Comparison of ENCODE assay signal across 1 cellular context in the genomic region with DNA sequence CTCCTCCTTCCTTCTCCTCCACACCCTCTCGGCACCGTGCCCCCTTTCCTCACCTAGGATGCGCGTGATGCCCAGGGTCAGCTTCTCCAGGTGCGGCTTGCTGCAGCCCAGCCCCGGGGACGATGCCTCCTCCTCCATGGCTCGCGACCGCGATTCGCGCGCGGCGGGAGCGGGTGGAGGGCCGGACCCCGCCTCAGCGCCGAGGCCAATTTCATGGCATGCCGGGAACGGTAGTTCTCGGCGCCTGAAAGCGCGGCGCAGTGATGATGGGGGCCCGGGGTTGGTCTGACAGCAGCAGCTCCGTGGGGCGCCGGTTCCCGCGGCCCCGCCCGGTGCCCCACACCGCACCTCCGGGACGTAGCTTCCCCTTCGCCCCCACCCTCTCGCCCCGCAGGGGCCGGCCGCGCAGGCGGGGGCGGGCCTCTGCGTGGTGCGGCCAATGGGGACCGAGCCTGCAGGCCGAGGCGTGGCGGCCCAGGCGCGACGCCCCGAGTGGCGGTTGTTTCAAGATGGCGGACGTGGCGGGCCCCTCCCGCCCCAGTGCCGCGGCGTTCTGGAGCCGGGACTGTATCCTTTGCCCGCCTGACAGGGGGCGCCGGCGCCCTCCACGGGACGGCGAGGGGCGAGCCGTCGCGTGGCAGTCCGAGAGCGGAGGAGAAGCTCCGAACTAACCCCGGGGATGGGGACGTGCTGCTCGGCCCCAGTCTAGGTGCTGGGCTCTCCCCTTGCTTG.
TF ChIP-seq lines count a peak whose summit lies in the region.

A gene (plus strand): TSS at position 498 of the 732 bp plus-strand sequence. CDS start 12 bp downstream, at position 510.
A gene with protein sequence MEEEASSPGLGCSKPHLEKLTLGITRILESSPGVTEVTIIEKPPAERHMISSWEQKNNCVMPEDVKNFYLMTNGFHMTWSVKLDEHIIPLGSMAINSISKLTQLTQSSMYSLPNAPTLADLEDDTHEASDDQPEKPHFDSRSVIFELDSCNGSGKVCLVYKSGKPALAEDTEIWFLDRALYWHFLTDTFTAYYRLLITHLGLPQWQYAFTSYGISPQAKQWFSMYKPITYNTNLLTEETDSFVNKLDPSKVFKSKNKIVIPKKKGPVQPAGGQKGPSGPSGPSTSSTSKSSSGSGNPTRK (minus strand): TSS at position 373 of the 732 bp plus-strand sequence. CDS start 235 bp downstream, at position 138.

TF ChIP-seq in GM12878, 131 proteins besides CTCF, POLR2A, EP300 and RAD21 (continued from another document):
- peak; percentile 80 for TF ChIP-seq HCFC1 (IDR thresholded peaks at IDR 0.05; ENCODE audit: low read length)
- no peak for TF ChIP-seq FOXK2 (IDR thresholded peaks at IDR 0.05)
- TF ChIP-seq KLF5 (IDR thresholded peaks at IDR 0.05; ENCODE audit: partially characterized antibody) = peak; percentile 34
- peak; percentile 85 for TF ChIP-seq CREB1 (IDR thresholded peaks at IDR 0.05; ENCODE audit: low read depth)
- TF ChIP-seq FOXM1 (IDR thresholded peaks at IDR 0.05; ENCODE audit: low read depth, low read length) = peak; percentile 91
- TF ChIP-seq NR2F1 (conservative IDR thresholded peaks at IDR 0.05) = peak; percentile 70
TF ChIP-seq in GM12878: peak in this region for 40.
